In the genomic region with DNA sequence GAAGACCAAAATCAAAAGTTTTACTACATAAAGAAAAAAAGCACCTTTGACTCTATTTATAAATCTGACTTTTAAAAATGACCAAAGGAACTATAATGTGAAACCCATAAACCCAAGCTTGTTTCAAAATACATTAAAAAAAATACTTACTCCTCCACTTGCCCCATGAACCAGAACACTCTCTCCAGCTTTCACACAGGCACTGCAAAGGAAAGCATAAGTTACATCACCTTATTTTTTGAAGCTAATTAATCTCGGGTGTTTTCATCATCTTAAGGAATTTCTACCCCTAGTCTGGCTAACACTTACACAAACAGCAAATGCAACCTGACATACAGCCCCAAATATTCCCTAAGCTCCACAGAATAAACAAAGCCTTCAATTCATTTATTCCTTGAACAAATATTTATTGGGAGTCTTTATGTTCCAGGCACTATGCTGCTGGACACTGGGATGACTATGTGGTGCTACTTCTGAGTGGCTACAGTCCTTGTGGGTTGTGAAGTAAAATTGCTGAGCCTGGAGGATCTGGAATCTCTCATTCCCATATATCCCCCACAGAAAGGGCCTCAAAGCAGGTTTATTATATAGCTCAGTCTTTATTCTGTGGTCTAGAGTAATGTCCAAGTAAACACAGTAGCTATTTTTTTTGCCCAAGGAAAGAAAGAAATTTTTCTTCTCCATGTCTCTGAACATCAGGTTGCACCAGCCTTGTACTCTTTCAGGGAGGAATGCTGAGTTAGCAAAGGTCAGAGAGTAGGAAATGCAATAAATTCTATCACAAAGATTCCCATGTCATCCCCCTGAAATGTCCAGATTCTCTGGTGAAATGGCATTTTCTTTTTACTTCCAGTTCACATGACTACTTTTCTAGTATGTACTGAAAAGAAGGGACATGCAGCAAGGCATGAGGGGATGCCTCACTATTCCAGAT, we compare ENCODE assay signal across 15 cellular contexts. TPM values are rescaled to one million over a fixed set of nuclear protein-coding genes. Genes with fewer than 3 reads are reported as not detected.
A peak's percentile ranks its signal among the peaks of the same experiment; 100 is the strongest.
DNase-seq lines count a peak whose midpoint lies in the region; ATAC-seq lines count a peak whose summit lies in the region.
"Had no signal": no experiment of that assay in that cellular context is flagged by ENCODE, and none has a peak within 500 bp of the region (broad histone marks: within the 10 kb centered on the region; RNA-seq: fewer than 3 reads in every experiment).

No MANE protein-coding gene starts in this region.

- H3K9me3 Mint-ChIP-seq in activated CD4-positive, alpha-beta memory T cell treated with anti-CD3 and anti-CD28 coated beads for 36 hours, result no peaks in the 10 kb centered on the region

- peaks cover 7 to 94% of the 10 kb centered on the region in 2 experiments for H3K36me3 ChIP-seq in mesenchymal stem cell (ENCODE audit: control insufficient read depth in 1 of 2, insufficient read depth in 2 of 2, low read depth in 1 of 2, low read length in 2 of 2)

- no peak overlapping the region for H2AK5ac ChIP-seq in mesenchymal stem cell (ENCODE audit: low read length, severe bottlenecking)

- peaks cover 1% of the 10 kb centered on the region for H3K4me1 ChIP-seq in mesenchymal stem cell (ENCODE audit: control insufficient read depth, insufficient read depth, low read depth, low read length)

- H2BK12ac ChIP-seq in mesenchymal stem cell (ENCODE audit: low read length in 2 of 2), result no peak overlapping the region

- H3K23ac ChIP-seq in mesenchymal stem cell (ENCODE audit: low read length in 2 of 2), result no peak overlapping the region

- no peak overlapping the region for H4K91ac ChIP-seq in mesenchymal stem cell (ENCODE audit: low read length)

- no peak overlapping the region for H3K18ac ChIP-seq in mesenchymal stem cell (ENCODE audit: low read depth in 1 of 2, low read length in 2 of 2)

- no peak overlapping the region for H2BK5ac ChIP-seq in mesenchymal stem cell (ENCODE audit: low read depth, low read length, poor library complexity, severe bottlenecking)

- CTCF ChIA-PET in activated CD4-positive, alpha-beta memory T cell treated with anti-CD3 and anti-CD28 coated beads for 36 hours (lab: Charles Lee), result interaction anchor here (0.7 to 1.4 kb wide), 3 partner anchors 18 to 59 kb away, joined by 3 to 5 read pairs (median 4); partner anchors contain the start of genes CRYZ and TYW3

- DNase-seq in mesenchymal stem cell (peak; percentile 48), COLO668 (lab: John Stamatoyannopoulos, UW; ENCODE audit: unreplicated experiment) (no peak)
- no peak for DNase-seq in activated CD4-positive, alpha-beta memory T cell treated with anti-CD3 and anti-CD28 coated beads for 36 hours
- DNase-seq: CD4-positive, CD25-positive, alpha-beta regulatory T cell; Kasumi-1; midbrain; NCI-H2171 treated with DMSO at 0.1 percent for 48 hours; PC-3; transverse colon had no signal

- intact Hi-C loops in activated CD4-positive, alpha-beta memory T cell treated with anti-CD3 and anti-CD28 coated beads for 36 hours (cut with micrococcal nuclease), result no loop called here

- H3K4me2 ChIP-seq in mesenchymal stem cell (ENCODE audit: low read length, poor library complexity, severe bottlenecking), result no peak overlapping the region

- ATAC-seq in GM18861 (IDR thresholded peaks at IDR 0.05; ENCODE audit: unreplicated experiment) (peak; percentile 50), GM21619 (IDR thresholded peaks at IDR 0.05; ENCODE audit: unreplicated experiment) (peak; percentile 72), HG03095 (IDR thresholded peaks at IDR 0.05; ENCODE audit: unreplicated experiment) (peak; percentile 78), HG03139 (IDR thresholded peaks at IDR 0.05; ENCODE audit: unreplicated experiment) (no peak)
- no peak for ATAC-seq in activated CD4-positive, CD25-positive, alpha-beta regulatory T cell treated with anti-CD3 and anti-CD28 coated beads, Interleukin-2, amount 50 U/mL, for 24 hours
- ATAC-seq: HCT116, PC-3 had no signal

- H4K8ac ChIP-seq in mesenchymal stem cell (ENCODE audit: low read length), result no peak overlapping the region

- H3K4ac ChIP-seq in mesenchymal stem cell (ENCODE audit: low read depth in 1 of 2, low read length in 2 of 2), result no peak overlapping the region

- H2BK15ac ChIP-seq in mesenchymal stem cell (ENCODE audit: low read depth, poor library complexity, severe bottlenecking), result no peak overlapping the region

- H3K27me3 ChIP-seq in mesenchymal stem cell (ENCODE audit: control insufficient read depth in 1 of 2, insufficient read depth in 1 of 2, low read length in 2 of 2), result no peaks in the 10 kb centered on the region
- H3K27me3 ChIP-seq: transverse colon had no signal

- POLR2A ChIA-PET in activated CD4-positive, alpha-beta memory T cell treated with anti-CD3 and anti-CD28 coated beads for 36 hours (lab: Charles Lee), result no interaction called here

- H3K36me3 Mint-ChIP-seq in activated CD4-positive, alpha-beta memory T cell treated with anti-CD3 and anti-CD28 coated beads for 36 hours, result peaks cover 19% of the 10 kb centered on the region

- H3K4me3 ChIP-seq in mesenchymal stem cell (ENCODE audit: insufficient read depth in 1 of 2, low read depth in 1 of 2, low read length in 2 of 2), result no peak overlapping the region
- H3K4me3 ChIP-seq: transverse colon had no signal

- H3K9ac ChIP-seq in mesenchymal stem cell (ENCODE audit: low read length), result no peak overlapping the region

- no peak overlapping the region for H3K27ac Mint-ChIP-seq in activated CD4-positive, alpha-beta memory T cell treated with anti-CD3 and anti-CD28 coated beads for 36 hours
- H3K27ac Mint-ChIP-seq: CD4-positive, CD25-positive, alpha-beta regulatory T cell had no signal

- no peaks in the 10 kb centered on the region for H3K27me3 Mint-ChIP-seq in activated CD4-positive, alpha-beta memory T cell treated with anti-CD3 and anti-CD28 coated beads for 36 hours
- H3K27me3 Mint-ChIP-seq: CD4-positive, CD25-positive, alpha-beta regulatory T cell had no signal

- 47% methylated on average over 1 of the region's 1 CpG for WGBS in mesenchymal stem cell

- no peak overlapping the region for H3K4me3 Mint-ChIP-seq in activated CD4-positive, alpha-beta memory T cell treated with anti-CD3 and anti-CD28 coated beads for 36 hours
- H3K4me3 Mint-ChIP-seq: CD4-positive, CD25-positive, alpha-beta regulatory T cell had no signal

- no peak overlapping the region for H2AFZ ChIP-seq in mesenchymal stem cell (ENCODE audit: low read depth, low read length)

- H3K27ac ChIP-seq in mesenchymal stem cell (ENCODE audit: low read length, poor library complexity, severe bottlenecking), result no peak overlapping the region
- H3K27ac ChIP-seq: transverse colon had no signal

- no peaks in the 10 kb centered on the region for H3K4me1 Mint-ChIP-seq in activated CD4-positive, alpha-beta memory T cell treated with anti-CD3 and anti-CD28 coated beads for 36 hours (ENCODE audit: low read depth)

- no peak overlapping the region for H3K14ac ChIP-seq in mesenchymal stem cell (ENCODE audit: low read length in 2 of 2)

- no peak overlapping the region for H2BK120ac ChIP-seq in mesenchymal stem cell (ENCODE audit: low read depth, low read length)

- H3K9me3 ChIP-seq in mesenchymal stem cell (ENCODE audit: control insufficient read depth, low read length), result no peaks in the 10 kb centered on the region
- H3K9me3 ChIP-seq: transverse colon had no signal

- H3K79me1 ChIP-seq in mesenchymal stem cell (replicated peaks; ENCODE audit: low read length, poor library complexity, severe bottlenecking), result peaks cover 4% of the 10 kb centered on the region

RNA-seq across cellular contexts. Expression of gene CRYZ, which starts 18.2 kb away (rescaled TPM):
- 21.5 TPM for polyA plus RNA-seq in mesenchymal stem cell (2013, experiment 1 of 2)
- 25.4 TPM for polyA plus RNA-seq in mesenchymal stem cell (2013, experiment 2 of 2)
- total RNA-seq in activated CD4-positive, alpha-beta memory T cell treated with anti-CD3 and anti-CD28 coated beads for 36 hours, result 10 to 100 TPM; 22.0 to 22.5 TPM

RNA-seq across cellular contexts. Expression of gene TYW3, which starts 18.3 kb away (rescaled TPM):
- polyA plus RNA-seq in mesenchymal stem cell (2013, experiment 1 of 2), result 17.4 TPM
- 18.3 TPM for polyA plus RNA-seq in mesenchymal stem cell (2013, experiment 2 of 2)
- 10 to 100 TPM; 29.0 to 30.3 TPM for total RNA-seq in activated CD4-positive, alpha-beta memory T cell treated with anti-CD3 and anti-CD28 coated beads for 36 hours

RNA-seq across cellular contexts. Expression of gene ERICH3, which starts 41.1 kb away (rescaled TPM):
- polyA plus RNA-seq in mesenchymal stem cell (2013, experiment 1 of 2), result 0.01 TPM
- polyA plus RNA-seq in mesenchymal stem cell (2013, experiment 2 of 2), result not detected
- total RNA-seq in activated CD4-positive, alpha-beta memory T cell treated with anti-CD3 and anti-CD28 coated beads for 36 hours, result not detected
- total RNA-seq: CD4-positive, CD25-positive, alpha-beta regulatory T cell; PC-3 had no signal
- polyA plus RNA-seq: CD4-positive, CD25-positive, alpha-beta regulatory T cell had no signal

Comparison
In these comparisons a context has a peak if more than half of its experiments do, and no peak if none do; other contexts are left out.
1. ATAC-seq: peak in GM18861 (single experiment), GM21619 (single experiment) and HG03095 (single experiment); none in activated CD4-positive, CD25-positive, alpha-beta regulatory T cell treated with anti-CD3 and anti-CD28 coated beads, Interleukin-2, amount 50 U/mL, for 24 hours (0 of 2) and HG03139 (single experiment).